21 cellular contexts compared by ENCODE assay signal in genomic region chr15:32709295-32710033, GRCh38. TPM values are rescaled to one million over a fixed set of nuclear protein-coding genes. Genes with fewer than 3 reads are reported as not detected.
"Had no signal": no experiment of that assay in that cellular context is flagged by ENCODE, and none has a peak within 500 bp of the region (broad histone marks: within the 10 kb centered on the region; RNA-seq: fewer than 3 reads in every experiment).

No MANE protein-coding gene starts in this region.

- H3K36me3 ChIP-seq: neutrophil, transverse colon, WERI-Rb-1 had no signal

- H3K4me3 ChIP-seq: smooth muscle cell, transverse colon had no signal

- FAIRE-seq: urothelium cell line had no signal

- H3K4me1 ChIP-seq: transverse colon had no signal

- H3K9me3 ChIP-seq: neutrophil, transverse colon had no signal

- H3K27ac ChIP-seq: neutrophil, WERI-Rb-1 had no signal

- ATAC-seq: activated CD8-positive, alpha-beta memory T cell treated with anti-CD3 and anti-CD28 coated beads, Interleukin-2, amount 10 ng/mL, durations not matched to agents 7 days and 5 days; activated CD8-positive, alpha-beta T cell treated with anti-CD3 and anti-CD28 coated beads for 36 hours; activated naive CD8-positive, alpha-beta T cell treated with anti-CD3 and anti-CD28 coated beads, Interleukin-2, amount 50 U/mL, for 24 hours; left ventricle myocardium superior; sciatic nerve; stimulated activated naive B cell treated with anti-CD40 and anti-IgM and Interleukin-4, amounts not matched to agents 10 μg/mL and 1 μg/mL and 100 μg/mL, for 72 hours had no signal

- DNase-seq: activated CD4-positive, alpha-beta T cell treated with anti-CD3 and anti-CD28 coated beads, Interleukin-2, amount 10 ng/mL, durations not matched to agents 7 days and 5 days; activated CD4-positive, CD25-positive, alpha-beta regulatory T cell treated with anti-CD3 and anti-CD28 coated beads, Interleukin-2, amount 50 U/mL, for 72 hours; activated CD8-positive, alpha-beta memory T cell treated with anti-CD3 and anti-CD28 coated beads, Interleukin-2, amount 10 ng/mL, durations not matched to agents 7 days and 5 days; activated CD8-positive, alpha-beta T cell treated with anti-CD3 and anti-CD28 coated beads for 36 hours; activated effector memory CD4-positive, alpha-beta T cell treated with anti-CD3 and anti-CD28 coated beads, Interleukin-2, amount 50 U/mL, for 16 hours; activated naive CD4-positive, alpha-beta T cell treated with anti-CD3 and anti-CD28 coated beads, Interleukin-2, amount 50 U/mL, for 16 hours; activated naive CD8-positive, alpha-beta T cell treated with anti-CD3 and anti-CD28 coated beads, Interleukin-2, amount 50 U/mL, for 24 hours; activated T-cell treated with anti-CD3 and anti-CD28 coated beads for 4 hours; foreskin melanocyte; hippocampal formation; kidney glomerular epithelial cell; left ventricle myocardium superior; stimulated activated CD4-positive, alpha-beta T cell treated with anti-CD3 and anti-CD28 coated beads, Interleukin-15, amount 100 ng/mL, for 24 hours; stimulated activated naive B cell treated with anti-CD40 and anti-IgM and Interleukin-4, amounts not matched to agents 10 μg/mL and 1 μg/mL and 100 μg/mL, for 72 hours; transverse colon; WERI-Rb-1 had no signal

RNA-seq across cellular contexts. Expression of gene GREM1, which starts 8.3 kb away (rescaled TPM):
- total RNA-seq: activated CD4-positive, alpha-beta T cell treated with anti-CD3 and anti-CD28 coated beads, Interleukin-2, amount 10 ng/mL, durations not matched to agents 7 days and 5 days; activated CD8-positive, alpha-beta memory T cell treated with anti-CD3 and anti-CD28 coated beads, Interleukin-2, amount 10 ng/mL, durations not matched to agents 7 days and 5 days; activated CD8-positive, alpha-beta T cell treated with anti-CD3 and anti-CD28 coated beads for 36 hours; T-helper 2 cell treated with Interferon-gamma antibody and Interleukin-4, amounts not matched to agents 100 ng/mL and 5 ng/mL, for 36 hours had no signal
